ENCODE assay signal across 26 cellular contexts in genomic region chr2:27730980-27731691, GRCh38. TPM values are rescaled to one million over a fixed set of nuclear protein-coding genes. Genes with fewer than 3 reads are reported as not detected.
DNase-seq lines count a peak whose midpoint lies in the region; ATAC-seq, FAIRE-seq and TF ChIP-seq lines count a peak whose summit lies in the region.
"Had no signal": no experiment of that assay in that cellular context is flagged by ENCODE, and none has a peak within 500 bp of the region (broad histone marks: within the 10 kb centered on the region; RNA-seq: fewer than 3 reads in every experiment).

No MANE protein-coding gene starts in this region.

- peak overlapping the region; percentile 79 to 88 for H3K27ac ChIP-seq in kidney (ENCODE audit: low read depth in 2 of 2, low read length in 2 of 2)
- H3K27ac ChIP-seq in spleen, result peak overlapping the region in 7 of 8 donors; percentile 19 to 82 (median 55)
- H3K27ac ChIP-seq in MM.1S (ENCODE audit: low read length), result no peak overlapping the region
- H3K27ac ChIP-seq: hepatocyte had no signal

- TF ChIP-seq CTCF in kidney (IDR thresholded peaks at IDR 0.05; ENCODE audit: borderline replicate concordance, extremely low read depth, insufficient read depth) (no peak), spleen (IDR thresholded peaks at IDR 0.05 in 8 of 11, conservative IDR thresholded peaks at IDR 0.05 in 3 of 11) (no peak), MM.1S (IDR thresholded peaks at IDR 0.05; ENCODE audit: low read length) (no peak)

- H2AFZ ChIP-seq in MM.1S (ENCODE audit: low read length), result no peak overlapping the region
- H2AFZ ChIP-seq: hepatocyte had no signal

- H3K36me3 ChIP-seq in kidney (ENCODE audit: control insufficient read depth in 1 of 2, insufficient read depth in 2 of 2, low read length in 2 of 2) (no peaks in the 10 kb centered on the region), spleen (no peaks in the 10 kb centered on the region), MM.1S (replicated peaks; ENCODE audit: insufficient read depth, low read length) (no peaks in the 10 kb centered on the region)

- no peaks in the 10 kb centered on the region for H3F3A ChIP-seq in MM.1S (ENCODE audit: insufficient read depth, low read length)

- no peaks in the 10 kb centered on the region for H4K20me1 ChIP-seq in MM.1S (ENCODE audit: insufficient read depth, low read length)

- DNase-seq in NOMO-1 treated with DMSO at 0.1 percent for 48 hours (lab: John Stamatoyannopoulos, UW; ENCODE audit: unreplicated experiment) (peak; percentile 12), NOMO-1 (lab: John Stamatoyannopoulos, UW; ENCODE audit: unreplicated experiment in 2 of 2) (no peak), amniotic epithelial cell (ENCODE audit: low read depth) (peak; percentile 73), kidney (no peak), spleen (no peak), MM.1S (no peak), mucosa of gallbladder (ENCODE audit: low spot score) (no peak)
- DNase-seq: activated CD8-positive, alpha-beta T cell treated with anti-CD3 and anti-CD28 coated beads, Interleukin-2, amount 10 ng/mL, durations not matched to agents 7 days and 5 days; activated naive CD4-positive, alpha-beta T cell treated with anti-CD3 and anti-CD28 coated beads, Interleukin-2, amount 50 U/mL, for 16 hours; activated T-cell treated with anti-CD3 and anti-CD28 coated beads, Interleukin-2, amount 50 U/mL, for 72 hours; COR-L47; effector memory CD4-positive, alpha-beta T cell; H7; Karpas-422; NCI-H1092 treated with DMSO at 0.1 percent for 48 hours; NCI-H2081; NCI-H510A; NK-92 treated with Interleukin-12 subunit alpha and Interleukin-12 subunit beta, amount 100 ng/mL, for 24 hours; stimulated activated CD4-positive, alpha-beta T cell treated with anti-CD3 and anti-CD28 coated beads, Interleukin-4, amount 100 ng/mL, for 4 hours; T1000 had no signal

- WGBS in spleen, 5 donors, result 60 to 75% (median 65%) methylated on average over 4 of the region's 4 CpGs

- no peaks in the 10 kb centered on the region for H3K9me2 ChIP-seq in MM.1S (replicated peaks; ENCODE audit: insufficient read depth, low read length)

- no peaks in the 10 kb centered on the region for H3K79me2 ChIP-seq in MM.1S (ENCODE audit: low read length)
- H3K79me2 ChIP-seq: hepatocyte had no signal

- H3K4me1 ChIP-seq in kidney (ENCODE audit: control insufficient read depth in 1 of 2, insufficient read depth in 1 of 2, low read depth in 1 of 2, low read length in 2 of 2) (peaks cover 37 to 43% of the 10 kb centered on the region in 2 donors), spleen (peaks cover 29 to 74% (median 48%) of the 10 kb centered on the region in 6 donors), MM.1S (ENCODE audit: low read length) (no peaks in the 10 kb centered on the region)

- no peak for ATAC-seq in HG02588 (IDR thresholded peaks at IDR 0.05; ENCODE audit: unreplicated experiment)
- ATAC-seq: activated CD8-positive, alpha-beta T cell treated with anti-CD3 and anti-CD28 coated beads, Interleukin-2, amount 10 ng/mL, durations not matched to agents 7 days and 5 days; activated T-cell treated with anti-CD3 and anti-CD28 coated beads, Interleukin-2, amount 50 U/mL, for 72 hours; stimulated activated naive CD8-positive, alpha-beta T cell treated with anti-CD3 and anti-CD28 coated beads, Interleukin-15, amount 100 ng/mL, for 72 hours had no signal

- no peak for FAIRE-seq in kidney (lab: Jason Lieb, UNC)
- FAIRE-seq: astrocyte, islet of Langerhans, RCC 7860 had no signal

- no peak overlapping the region for H3K4me2 ChIP-seq in MM.1S (ENCODE audit: low read depth, low read length)
- H3K4me2 ChIP-seq: hepatocyte had no signal

- H3K9ac ChIP-seq in kidney (ENCODE audit: low read length in 2 of 2), result no peak overlapping the region
- no peak overlapping the region for H3K9ac ChIP-seq in MM.1S (ENCODE audit: low read length)

- H3K4me3 ChIP-seq in kidney (ENCODE audit: low read length in 2 of 2) (no peak overlapping the region), spleen (no peak overlapping the region), MM.1S (ENCODE audit: low read length) (no peak overlapping the region)
- H3K4me3 ChIP-seq: hepatocyte had no signal

- H3K27me3 ChIP-seq in spleen (replicated peaks in 1 of 7), result peaks cover 0 to 11% (median 0%) of the 10 kb centered on the region in 7 donors
- H3K27me3 ChIP-seq in MM.1S (replicated peaks; ENCODE audit: insufficient read depth, low read length), result no peaks in the 10 kb centered on the region
- H3K27me3 ChIP-seq: hepatocyte had no signal

- intact Hi-C loops in kidney (cut with DNase I) (no loop called here), spleen (cut with DNase I; ENCODE audit: low total_unique reads) (no loop called here)

- H3K9me3 ChIP-seq in kidney (ENCODE audit: control insufficient read depth in 1 of 2, low read length in 2 of 2) (no peaks in the 10 kb centered on the region), spleen (peaks cover 0 to 5% (median 0%) of the 10 kb centered on the region in 8 donors), MM.1S (replicated peaks; ENCODE audit: insufficient read depth, low read length) (no peaks in the 10 kb centered on the region)

- no peak for TF ChIP-seq POLR2A in spleen (IDR thresholded peaks at IDR 0.05)

RNA-seq across cellular contexts. Expression of gene MRPL33, which starts 40.4 kb away (rescaled TPM):
- 107 TPM for total RNA-seq in kidney
- polyA plus RNA-seq in kidney (ENCODE audit: insufficient read depth, low read depth, low replicate concordance), result 312 TPM
- 10 to 100 TPM; 48.3 to 94.6 (median 69.2) TPM for total RNA-seq in spleen
- polyA plus RNA-seq in spleen, result 100 to 1,000 TPM in 2 of 3 donors, 10 to 100 TPM in 1; 95.6 to 166 (median 131) TPM
- 78.5 TPM for total RNA-seq in mucosa of gallbladder

Comparison
In these comparisons a context has a peak if more than half of its experiments do, and no peak if none do; other contexts are left out.
1. DNase-seq: peak in NOMO-1 treated with DMSO at 0.1 percent for 48 hours (single experiment) and amniotic epithelial cell (single experiment); none in NOMO-1 (0 of 2), kidney (single experiment), spleen (single experiment), MM.1S (single experiment) and mucosa of gallbladder (single experiment).